ENCODE assay signal across 39 cellular contexts in genomic region chr2:145710303-145710702, GRCh38.
"Had no signal": no experiment of that assay in that cellular context is flagged by ENCODE, and none has a peak within 500 bp of the region (broad histone marks: within the 10 kb centered on the region; RNA-seq: fewer than 3 reads in every experiment).

No MANE protein-coding gene starts in this region.

- DNase-seq: activated effector memory CD4-positive, alpha-beta T cell treated with anti-CD3 and anti-CD28 coated beads, Interleukin-2, amount 50 U/mL, for 16 hours; activated effector memory CD4-positive, alpha-beta T cell treated with Interleukin-2 at 50 U/mL for 16 hours; activated gamma-delta T cell; activated gamma-delta T cell treated with Interleukin-2 at 50 U/mL for 16 hours; activated naive CD4-positive, alpha-beta T cell; activated naive CD4-positive, alpha-beta T cell treated with anti-CD3 and anti-CD28 coated beads for 36 hours; activated naive CD4-positive, alpha-beta T cell treated with anti-CD3 and anti-CD28 coated beads, Interleukin-2, amount 10 ng/mL, durations not matched to agents 7 days and 5 days; activated naive CD4-positive, alpha-beta T cell treated with anti-CD3 and anti-CD28 coated beads, Interleukin-2, amount 50 U/mL, for 16 hours; activated naive CD4-positive, alpha-beta T cell treated with Interleukin-2 at 50 U/mL for 16 hours; activated naive CD8-positive, alpha-beta T cell treated with anti-CD3 and anti-CD28 coated beads for 36 hours; activated naive CD8-positive, alpha-beta T cell treated with anti-CD3 and anti-CD28 coated beads, Interleukin-2, amount 10 ng/mL, durations not matched to agents 7 days and 5 days; activated naive CD8-positive, alpha-beta T cell treated with anti-CD3 and anti-CD28 coated beads, Interleukin-2, amount 50 U/mL, for 24 hours; activated T-cell treated with anti-CD3 and anti-CD28 coated beads, Interleukin-2, amount 50 U/mL, for 24 hours; activated T-cell treated with anti-CD3 and anti-CD28 coated beads, Interleukin-2, amount 50 U/mL, for 4 hours; activated T-cell treated with anti-CD3 and anti-CD28 coated beads, Interleukin-2, amount 50 U/mL, for 48 hours; activated T-cell treated with anti-CD3 and anti-CD28 coated beads, Interleukin-2, amount 50 U/mL, for 72 hours; adrenal gland; amniotic stem cell; amygdala; anterior cingulate cortex; aorta; body of pancreas; brain microvascular endothelial cell; caudate nucleus; cerebellar nuclear complex had no signal

- H3K36me3 ChIP-seq: adrenal gland, ascending aorta, brain microvascular endothelial cell, breast epithelium, cardiac muscle cell had no signal

- ATAC-seq: activated naive CD4-positive, alpha-beta T cell treated with anti-CD3 and anti-CD28 coated beads, Interleukin-2, amount 50 U/mL, for 72 hours; activated naive CD8-positive, alpha-beta T cell treated with anti-CD3 and anti-CD28 coated beads, Interleukin-2, amount 50 U/mL, for 24 hours; activated T-cell treated with anti-CD3 and anti-CD28 coated beads, Interleukin-2, amount 50 U/mL, for 4 hours; activated T-cell treated with anti-CD3 and anti-CD28 coated beads, Interleukin-2, amount 50 U/mL, for 72 hours; activated T-helper 17 cell treated with anti-CD3 and anti-CD28 coated beads, Interleukin-2, amount 50 U/mL, for 72 hours; body of pancreas had no signal

- H3K27me3 ChIP-seq: adrenal gland, ascending aorta, body of pancreas, brain microvascular endothelial cell, breast epithelium, cardiac muscle cell had no signal

- H3K4me3 Mint-ChIP-seq: activated naive CD4-positive, alpha-beta T cell treated with anti-CD3 and anti-CD28 coated beads for 36 hours; activated naive CD4-positive, alpha-beta T cell treated with anti-CD3 and anti-CD28 coated beads, Interleukin-2, amount 10 ng/mL, durations not matched to agents 7 days and 5 days; activated naive CD4-positive, alpha-beta T cell treated with anti-CD3 and anti-CD28 coated beads, Interleukin-2, amount 50 U/mL, for 24 hours; activated naive CD8-positive, alpha-beta T cell; activated naive CD8-positive, alpha-beta T cell treated with anti-CD3 and anti-CD28 coated beads for 36 hours; activated naive CD8-positive, alpha-beta T cell treated with anti-CD3 and anti-CD28 coated beads, Interleukin-2, amount 10 ng/mL, durations not matched to agents 7 days and 5 days; activated naive CD8-positive, alpha-beta T cell treated with anti-CD3 and anti-CD28 coated beads, Interleukin-2, amount 50 U/mL, for 24 hours; activated T-cell treated with anti-CD3 and anti-CD28 coated beads, Interleukin-2, amount 50 U/mL, for 24 hours; activated T-cell treated with anti-CD3 and anti-CD28 coated beads, Interleukin-2, amount 50 U/mL, for 4 hours; activated T-cell treated with anti-CD3 and anti-CD28 coated beads, Interleukin-2, amount 50 U/mL, for 72 hours; activated T-helper 1 cell treated with anti-CD3 and anti-CD28 coated beads, Interleukin-12 subunit alpha, Interleukin-12 subunit beta, Interleukin-2, Interleukin-4 antibody, amounts not matched to agents 30 ng/mL and 10 ng/mL and 1 ng/mL, durations not matched to agents 14 hours and 24 hours and 36 hours; activated T-helper 17 cell treated with anti-CD3 and anti-CD28 coated beads, Interleukin-2, amount 50 U/mL, for 72 hours; brain; central memory CD8-positive, alpha-beta T cell had no signal

- H3K27ac ChIP-seq: adrenal gland, ascending aorta, body of pancreas, brain microvascular endothelial cell, breast epithelium, cardiac muscle cell had no signal

- H3K4me1 Mint-ChIP-seq: activated naive CD4-positive, alpha-beta T cell treated with anti-CD3 and anti-CD28 coated beads, Interleukin-2, amount 10 ng/mL, durations not matched to agents 7 days and 5 days; activated naive CD4-positive, alpha-beta T cell treated with anti-CD3 and anti-CD28 coated beads, Interleukin-2, amount 50 U/mL, for 24 hours; activated naive CD8-positive, alpha-beta T cell treated with anti-CD3 and anti-CD28 coated beads for 36 hours; activated naive CD8-positive, alpha-beta T cell treated with anti-CD3 and anti-CD28 coated beads, Interleukin-2, amount 10 ng/mL, durations not matched to agents 7 days and 5 days; activated naive CD8-positive, alpha-beta T cell treated with anti-CD3 and anti-CD28 coated beads, Interleukin-2, amount 50 U/mL, for 24 hours; activated T-helper 17 cell treated with anti-CD3 and anti-CD28 coated beads, Interleukin-2, amount 50 U/mL, for 72 hours; brain; central memory CD8-positive, alpha-beta T cell had no signal

- H3K9me3 Mint-ChIP-seq: activated naive CD4-positive, alpha-beta T cell treated with anti-CD3 and anti-CD28 coated beads, Interleukin-2, amount 10 ng/mL, durations not matched to agents 7 days and 5 days; activated T-helper 2 cell treated with anti-CD3 and anti-CD28 coated beads, Interferon-gamma antibody, Interleukin-2, Interleukin-4, amounts not matched to agents 10 μg/mL and 5 μg/mL and 100 μg/mL, durations not matched to agents 14 hours and 24 hours and 36 hours had no signal

- H3K4me1 ChIP-seq: adrenal gland, ascending aorta, body of pancreas, breast epithelium had no signal

- FAIRE-seq: astrocyte, bronchial epithelial cell, colon had no signal

- H3K27me3 Mint-ChIP-seq: activated naive CD4-positive, alpha-beta T cell treated with anti-CD3 and anti-CD28 coated beads, Interleukin-2, amount 10 ng/mL, durations not matched to agents 7 days and 5 days; activated naive CD4-positive, alpha-beta T cell treated with anti-CD3 and anti-CD28 coated beads, Interleukin-2, amount 50 U/mL, for 24 hours; activated naive CD8-positive, alpha-beta T cell; activated naive CD8-positive, alpha-beta T cell treated with anti-CD3 and anti-CD28 coated beads for 36 hours; activated naive CD8-positive, alpha-beta T cell treated with anti-CD3 and anti-CD28 coated beads, Interleukin-2, amount 10 ng/mL, durations not matched to agents 7 days and 5 days; activated naive CD8-positive, alpha-beta T cell treated with anti-CD3 and anti-CD28 coated beads, Interleukin-2, amount 50 U/mL, for 24 hours; activated T-cell treated with anti-CD3 and anti-CD28 coated beads, Interleukin-2, amount 50 U/mL, for 24 hours; activated T-helper 17 cell treated with anti-CD3 and anti-CD28 coated beads, Interleukin-2, amount 50 U/mL, for 72 hours; brain had no signal

- H3K4me3 ChIP-seq: adrenal gland, ascending aorta, body of pancreas, breast epithelium, cardiac muscle cell had no signal

- H3K36me3 Mint-ChIP-seq: activated naive CD4-positive, alpha-beta T cell treated with anti-CD3 and anti-CD28 coated beads, Interleukin-2, amount 10 ng/mL, durations not matched to agents 7 days and 5 days; activated naive CD4-positive, alpha-beta T cell treated with anti-CD3 and anti-CD28 coated beads, Interleukin-2, amount 50 U/mL, for 24 hours; activated naive CD4-positive, alpha-beta T cell treated with anti-CD3 and anti-CD28 coated beads, Interleukin-2, amount 50 U/mL, for 72 hours; activated naive CD8-positive, alpha-beta T cell; activated naive CD8-positive, alpha-beta T cell treated with anti-CD3 and anti-CD28 coated beads for 36 hours; activated naive CD8-positive, alpha-beta T cell treated with anti-CD3 and anti-CD28 coated beads, Interleukin-2, amount 10 ng/mL, durations not matched to agents 7 days and 5 days had no signal

- H3K27ac Mint-ChIP-seq: activated naive CD4-positive, alpha-beta T cell treated with anti-CD3 and anti-CD28 coated beads for 36 hours; activated naive CD4-positive, alpha-beta T cell treated with anti-CD3 and anti-CD28 coated beads, Interleukin-2, amount 10 ng/mL, durations not matched to agents 7 days and 5 days; activated naive CD4-positive, alpha-beta T cell treated with anti-CD3 and anti-CD28 coated beads, Interleukin-2, amount 50 U/mL, for 24 hours; activated naive CD4-positive, alpha-beta T cell treated with anti-CD3 and anti-CD28 coated beads, Interleukin-2, amount 50 U/mL, for 72 hours; activated naive CD8-positive, alpha-beta T cell; activated naive CD8-positive, alpha-beta T cell treated with anti-CD3 and anti-CD28 coated beads for 36 hours; activated naive CD8-positive, alpha-beta T cell treated with anti-CD3 and anti-CD28 coated beads, Interleukin-2, amount 10 ng/mL, durations not matched to agents 7 days and 5 days; activated naive CD8-positive, alpha-beta T cell treated with anti-CD3 and anti-CD28 coated beads, Interleukin-2, amount 50 U/mL, for 24 hours; activated T-cell treated with anti-CD3 and anti-CD28 coated beads, Interleukin-2, amount 50 U/mL, for 24 hours; activated T-helper 1 cell treated with anti-CD3 and anti-CD28 coated beads, Interleukin-12 subunit alpha, Interleukin-12 subunit beta, Interleukin-2, Interleukin-4 antibody, amounts not matched to agents 30 ng/mL and 10 ng/mL and 1 ng/mL, durations not matched to agents 14 hours and 24 hours and 36 hours; activated T-helper 17 cell treated with anti-CD3 and anti-CD28 coated beads, Interleukin-2, amount 50 U/mL, for 72 hours; activated T-helper 2 cell treated with anti-CD3 and anti-CD28 coated beads, Interferon-gamma antibody, Interleukin-2, Interleukin-4, amounts not matched to agents 10 μg/mL and 5 μg/mL and 100 μg/mL, durations not matched to agents 14 hours and 24 hours and 36 hours; brain had no signal
